2 cellular contexts compared by ENCODE assay signal in genomic region chr1:7111855-7112254, GRCh38.
TF ChIP-seq lines count a peak whose summit lies in the region.

No MANE protein-coding gene starts in this region.

TF ChIP-seq in GM23338, 12 proteins besides CTCF, POLR2A, EP300 and RAD21 (continued from another document):
- TF ChIP-seq REST (IDR thresholded peaks at IDR 0.05; ENCODE audit: unreplicated experiment) (no peak), ZNF462 (CRISPR knock-in tag; IDR thresholded peaks at IDR 0.05) (no peak), ZNF114 (CRISPR knock-in tag; IDR thresholded peaks at IDR 0.05) (no peak), NANOG (IDR thresholded peaks at IDR 0.05; ENCODE audit: borderline replicate concordance) (no peak), EZH2phosphoT487 (IDR thresholded peaks at IDR 0.05; ENCODE audit: unreplicated experiment) (no peak), ETS1 (IDR thresholded peaks at IDR 0.05) (no peak)

TF ChIP-seq in K562, 482 proteins besides CTCF, POLR2A, EP300 and RAD21 (continued from another document):
- TF ChIP-seq MGA (IDR thresholded peaks at IDR 0.05) = no peak
